Comparison of ENCODE assay signal across 26 cellular contexts in the genomic region with DNA sequence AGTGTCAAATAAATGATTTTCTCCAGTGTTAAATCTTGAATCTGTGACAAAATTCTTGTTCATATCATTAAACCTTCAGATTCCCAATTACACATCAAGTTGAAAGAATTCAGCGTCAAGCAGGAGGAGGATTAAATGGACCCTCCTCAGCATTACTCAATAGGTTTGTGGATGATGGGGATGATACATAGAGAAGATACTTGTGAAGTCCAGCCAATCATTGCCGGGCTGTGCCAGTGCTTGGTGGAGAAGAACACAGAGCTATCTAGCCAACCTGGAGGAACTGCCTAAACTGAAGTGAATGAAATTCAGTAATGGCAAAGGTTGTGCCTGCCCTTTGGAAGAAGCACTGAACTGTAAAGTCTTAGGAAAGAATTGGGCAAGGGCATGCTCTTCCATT. TPM values are rescaled to one million over a fixed set of nuclear protein-coding genes. Genes with fewer than 3 reads are reported as not detected.
"Had no signal": no experiment of that assay in that cellular context is flagged by ENCODE, and none has a peak within 500 bp of the region (broad histone marks: within the 10 kb centered on the region; RNA-seq: fewer than 3 reads in every experiment).

No MANE protein-coding gene starts in this region.

- DNase-seq: activated B cell treated with CpG ODN at 0.5 μM for 24 hours; activated CD4-positive, alpha-beta T cell treated with anti-CD3 and anti-CD28 coated beads for 48 hours; activated CD4-positive, alpha-beta T cell treated with anti-CD3 and anti-CD28 coated beads, Interleukin-2, amount 50 U/mL, for 1 hour; activated CD4-positive, alpha-beta T cell treated with anti-CD3 and anti-CD28 coated beads, Interleukin-2, amount 50 U/mL, for 48 hours; activated CD8-positive, alpha-beta memory T cell treated with anti-CD3 and anti-CD28 coated beads for 24 hours; activated CD8-positive, alpha-beta T cell treated with anti-CD3 and anti-CD28 coated beads for 36 hours; activated effector memory CD4-positive, alpha-beta T cell treated with Interleukin-2 at 50 U/mL for 16 hours; activated gamma-delta T cell treated with Interleukin-2 at 50 U/mL for 16 hours; activated naive CD4-positive, alpha-beta T cell treated with anti-CD3 and anti-CD28 coated beads, Interleukin-2, amount 50 U/mL, for 16 hours; activated naive CD4-positive, alpha-beta T cell treated with Interleukin-2 at 50 U/mL for 16 hours; activated T-cell treated with anti-CD3 and anti-CD28 coated beads, Interleukin-2, amount 50 U/mL, for 4 hours; amygdala; aorta; body of pancreas; cortex of kidney; dermis blood vessel endothelial cell; effector CD4-positive, alpha-beta T cell; effector memory CD8-positive, alpha-beta T cell; erythroblast; esophagus squamous epithelium; T-helper 1 cell; T-helper 17 cell; T1000; WERI-Rb-1 had no signal

- H3K36me3 ChIP-seq: esophagus squamous epithelium, WERI-Rb-1 had no signal

- H3K4me3 ChIP-seq: body of pancreas, esophagus squamous epithelium had no signal

- ATAC-seq: activated CD4-positive, CD25-positive, alpha-beta regulatory T cell treated with anti-CD3 and anti-CD28 coated beads, Interleukin-2, amount 50 U/mL, for 24 hours; activated CD8-positive, alpha-beta T cell treated with anti-CD3 and anti-CD28 coated beads for 36 hours; activated T-cell treated with anti-CD3 and anti-CD28 coated beads, Interleukin-2, amount 50 U/mL, for 4 hours; activated T-helper 17 cell treated with anti-CD3 and anti-CD28 coated beads, Interleukin-2, amount 50 U/mL, for 72 hours; body of pancreas; effector memory CD8-positive, alpha-beta T cell; T-helper 17 cell had no signal

- H3K9me3 ChIP-seq: body of pancreas, esophagus squamous epithelium had no signal

- H3K27ac ChIP-seq: body of pancreas, esophagus squamous epithelium, WERI-Rb-1 had no signal

- H3K27me3 ChIP-seq: body of pancreas, esophagus squamous epithelium had no signal

RNA-seq across cellular contexts. Expression of gene PRICKLE2, which starts 47.0 kb away (rescaled TPM):
- total RNA-seq: activated CD8-positive, alpha-beta T cell treated with anti-CD3 and anti-CD28 coated beads for 36 hours; activated T-cell treated with anti-CD3 and anti-CD28 coated beads, Interleukin-2, amount 50 U/mL, for 4 hours; activated T-helper 17 cell treated with anti-CD3 and anti-CD28 coated beads, Interleukin-2, amount 50 U/mL, for 72 hours had no signal
